ENCODE assay signal across 1 cellular context in genomic region chr16:87076950-87077749, GRCh38.
TF ChIP-seq lines count a peak whose summit lies in the region.

No MANE protein-coding gene starts in this region.

TF ChIP-seq in HepG2, 621 proteins besides CTCF, POLR2A, EP300 and RAD21 (continued from another document):
- TF ChIP-seq ZNF318 (CRISPR knock-in tag; IDR thresholded peaks at IDR 0.05) = no peak
- TF ChIP-seq FOXC1 (CRISPR knock-in tag; IDR thresholded peaks at IDR 0.05; ENCODE audit: borderline replicate concordance) = no peak
- no peak for TF ChIP-seq RBM39 (IDR thresholded peaks at IDR 0.05; ENCODE audit: low read depth, low read length, poor library complexity, severe bottlenecking)
- TF ChIP-seq ELF4 (CRISPR knock-in tag; IDR thresholded peaks at IDR 0.05; ENCODE audit: borderline replicate concordance) = no peak
- peak; percentile 16; the same call in 1 of the 2 replicates for TF ChIP-seq HNF4A (CRISPR knock-in tag; IDR thresholded peaks at IDR 0.05)
- no peak for TF ChIP-seq U2AF2 (IDR thresholded peaks at IDR 0.05; ENCODE audit: low read depth, low read length)
- 0 out of 2 replicates have a peak, but pooled peaks have one; percentile 7 for TF ChIP-seq BHLHE40 (IDR thresholded peaks at IDR 0.05; ENCODE audit: low read length)
- peak; percentile 28; the same call in 1 of the 2 replicates for TF ChIP-seq ZNF687 (CRISPR knock-in tag; IDR thresholded peaks at IDR 0.05)
- TF ChIP-seq JUN (CRISPR knock-in tag; IDR thresholded peaks at IDR 0.05) = 0 out of 2 replicates have a peak, but pooled peaks have one; percentile 25
- TF ChIP-seq TBX3 (IDR thresholded peaks at IDR 0.05; ENCODE audit: borderline replicate concordance) = peak; percentile 61
- peak; percentile 31; the same call in 1 of the 2 replicates for TF ChIP-seq ZNF768 (CRISPR knock-in tag; IDR thresholded peaks at IDR 0.05)
